In genomic region chr12:18224745-18225144, GRCh38 we compare ENCODE assay signal across 8 cellular contexts. TPM values are rescaled to one million over a fixed set of nuclear protein-coding genes. Genes with fewer than 3 reads are reported as not detected.
A peak's percentile ranks its signal among the peaks of the same experiment; 100 is the strongest.
DNase-seq lines count a peak whose midpoint lies in the region; ATAC-seq, FAIRE-seq and TF ChIP-seq lines count a peak whose summit lies in the region.

No MANE protein-coding gene starts in this region.

- no peaks in the 10 kb centered on the region for H3K9me3 Mint-ChIP-seq in activated T-cell treated with anti-CD3 and anti-CD28 coated beads, Interleukin-2, amount 50 U/mL, for 24 hours

- no peaks in the 10 kb centered on the region for H3K27me3 Mint-ChIP-seq in activated T-cell treated with anti-CD3 and anti-CD28 coated beads, Interleukin-2, amount 50 U/mL, for 24 hours

- FAIRE-seq in pancreas (lab: Jason Lieb, UNC) = peak; percentile 87

- no peaks in the 10 kb centered on the region for H3K4me1 Mint-ChIP-seq in activated T-cell treated with anti-CD3 and anti-CD28 coated beads, Interleukin-2, amount 50 U/mL, for 24 hours (ENCODE audit: low read depth)

- TF ChIP-seq CTCF in heart left ventricle (IDR thresholded peaks at IDR 0.05) (peak in 10 of 12 donors; percentile 17 to 57 (median 33)), pancreas (IDR thresholded peaks at IDR 0.05) (peak in 2 of 4 donors; percentile 16 to 27)

- H3K36me3 ChIP-seq in heart left ventricle (no peaks in the 10 kb centered on the region), pancreas (no peaks in the 10 kb centered on the region), aorta (ENCODE audit: control insufficient read depth in 1 of 2, insufficient read depth in 2 of 2, low read length in 1 of 2) (no peaks in the 10 kb centered on the region)

- H3K4me1 ChIP-seq in heart left ventricle (no peaks in the 10 kb centered on the region), right cardiac atrium (ENCODE audit: control insufficient read depth, insufficient read depth, low read length) (peaks cover 2% of the 10 kb centered on the region), pancreas (no peaks in the 10 kb centered on the region), aorta (ENCODE audit: control insufficient read depth in 1 of 2, insufficient read depth in 2 of 2, low read length in 2 of 2) (no peaks in the 10 kb centered on the region)

- H3K4me3 ChIP-seq in heart left ventricle = no peak overlapping the region
- H3K4me3 ChIP-seq in right cardiac atrium (ENCODE audit: low read length) = no peak overlapping the region
- H3K4me3 ChIP-seq in pancreas = no peak overlapping the region
- no peak overlapping the region for H3K4me3 ChIP-seq in aorta (ENCODE audit: low read length in 2 of 2)

- intact Hi-C loops in heart left ventricle (cut with DNase I) (loop anchor here in 6 of 10 donors (2.0 to 10.0 kb wide), 3 partner anchors 80 to 84 kb away; no protein-coding TSS in a partner anchor), right cardiac atrium (cut with DNase I) (loop anchor here in 2 of 4 donors (10.0 kb wide), 2 partner anchors 70 to 90 kb away; no protein-coding TSS in a partner anchor), pancreas (cut with DNase I) (no loop called here), aorta (cut with DNase I) (no loop called here)

- DNase-seq in heart left ventricle = no peak
- no peak for DNase-seq in right cardiac atrium
- DNase-seq in NCI-H526 treated with DMSO at 0.1 percent for 48 hours (lab: John Stamatoyannopoulos, UW) = peak; percentile 6
- DNase-seq in dermis microvascular lymphatic vessel endothelial cell (ENCODE audit: low read depth in 2 of 2) = peak; percentile 14 to 26
- no peak for DNase-seq in pancreas
- DNase-seq in activated T-cell treated with anti-CD3 and anti-CD28 coated beads, Interleukin-2, amount 50 U/mL, for 24 hours = no peak
- no peak for DNase-seq in epidermal melanocyte (ENCODE audit: insufficient read length, low spot score)
- no peak for DNase-seq in aorta

- H3K36me3 Mint-ChIP-seq in activated T-cell treated with anti-CD3 and anti-CD28 coated beads, Interleukin-2, amount 50 U/mL, for 24 hours (ENCODE audit: low read depth) = no peaks in the 10 kb centered on the region

- H3K9me3 ChIP-seq in heart left ventricle (no peaks in the 10 kb centered on the region), right cardiac atrium (ENCODE audit: control insufficient read depth, low read length) (no peaks in the 10 kb centered on the region), pancreas (no peaks in the 10 kb centered on the region), aorta (ENCODE audit: control insufficient read depth, low read length) (no peaks in the 10 kb centered on the region)

- no peaks in the 10 kb centered on the region for H3K27me3 ChIP-seq in heart left ventricle
- no peaks in the 10 kb centered on the region for H3K27me3 ChIP-seq in right cardiac atrium (ENCODE audit: control insufficient read depth, insufficient read depth)
- H3K27me3 ChIP-seq in pancreas = no peaks in the 10 kb centered on the region
- H3K27me3 ChIP-seq in aorta (ENCODE audit: control insufficient read depth in 1 of 2, insufficient read depth in 2 of 2, low read length in 1 of 2) = no peaks in the 10 kb centered on the region

- H3K4me3 Mint-ChIP-seq in activated T-cell treated with anti-CD3 and anti-CD28 coated beads, Interleukin-2, amount 50 U/mL, for 24 hours = no peak overlapping the region

- H3K27ac Mint-ChIP-seq in activated T-cell treated with anti-CD3 and anti-CD28 coated beads, Interleukin-2, amount 50 U/mL, for 24 hours = no peak overlapping the region

- ATAC-seq in heart left ventricle = no peak
- ATAC-seq in right cardiac atrium = no peak
- ATAC-seq in pancreas = peak in 3 of 4 donors; percentile 52 to 68 (median 58)
- no peak for ATAC-seq in aorta (ENCODE audit: low FRiP score)

- no peak overlapping the region for H3K27ac ChIP-seq in heart left ventricle
- H3K27ac ChIP-seq in right cardiac atrium (ENCODE audit: low read length) = no peak overlapping the region
- H3K27ac ChIP-seq in pancreas = no peak overlapping the region
- H3K27ac ChIP-seq in aorta (ENCODE audit: low read depth in 1 of 2, low read length in 2 of 2) = no peak overlapping the region

- TF ChIP-seq POLR2A in heart left ventricle (IDR thresholded peaks at IDR 0.05) = no peak

RNA-seq across cellular contexts. Expression of gene PIK3C2G, which starts 36.6 kb away (rescaled TPM):
- total RNA-seq in heart left ventricle (not detected), right cardiac atrium (not detected), dermis microvascular lymphatic vessel endothelial cell (0.51 and 1.6 TPM in 2 replicates), pancreas (1 to 10 TPM in 4 of 6 donors, under 1 TPM in 2; 0.60 to 3.2 (median 1.6) TPM), aorta (under 1 TPM in 1 of 2 donors, not detected in 1; 0.15 TPM)
- polyA plus RNA-seq in heart left ventricle (not detected), right cardiac atrium (not detected), pancreas (1 to 10 TPM; 1.5 to 1.6 TPM), aorta (under 1 TPM in 1 of 2 donors, not detected in 1; 0.63 TPM)

Comparison
In these comparisons a context has a peak if more than half of its experiments do, and no peak if none do; other contexts are left out.
1. ATAC-seq: peak in pancreas (3 of 4); none in heart left ventricle (0 of 4), right cardiac atrium (0 of 2) and aorta (single experiment).
2. DNase-seq: peak in NCI-H526 treated with DMSO at 0.1 percent for 48 hours (single experiment) and dermis microvascular lymphatic vessel endothelial cell (2 of 2); none in heart left ventricle (0 of 5), right cardiac atrium (0 of 3), pancreas (0 of 6), activated T-cell treated with anti-CD3 and anti-CD28 coated beads, Interleukin-2, amount 50 U/mL, for 24 hours (single experiment), epidermal melanocyte (single experiment) and aorta (0 of 2).
3. intact Hi-C loops: an anchor here in heart left ventricle (2.0 to 10.0 kb wide); none called in pancreas and aorta.